In the genomic region with DNA sequence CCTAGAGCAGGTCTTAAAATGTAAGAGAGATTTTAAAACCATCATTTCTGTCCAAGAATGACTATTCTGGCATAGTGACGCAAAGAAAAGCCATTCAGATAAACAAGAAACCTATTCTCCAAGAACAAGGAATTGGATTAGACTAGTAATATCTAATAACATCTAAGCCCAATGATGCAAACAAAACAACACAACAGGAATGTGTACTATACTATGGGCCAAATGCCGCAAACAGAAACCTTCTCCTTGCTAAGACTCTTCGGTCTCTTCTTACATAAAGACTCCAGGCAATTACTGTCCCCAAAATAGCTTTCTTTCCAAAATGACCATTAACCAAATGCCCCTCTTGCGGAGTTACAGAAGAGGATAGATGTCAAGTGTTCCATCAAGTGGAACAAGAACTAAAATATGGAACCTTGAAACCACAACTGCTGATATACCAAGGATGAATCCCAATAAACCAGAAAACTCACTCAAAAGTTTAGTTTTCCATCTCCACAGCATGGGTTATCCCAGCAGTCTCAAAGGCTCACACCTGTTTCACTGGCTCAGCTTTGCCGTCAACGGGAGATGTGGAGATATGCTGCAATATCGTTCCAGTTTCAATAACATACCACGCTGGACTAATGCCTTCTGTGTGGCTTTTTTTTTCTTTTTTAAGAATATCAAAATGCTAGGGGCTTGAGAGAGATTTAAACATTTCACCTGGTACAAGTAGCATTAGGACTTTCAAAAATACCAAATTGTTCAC, we compare ENCODE assay signal across 10 cellular contexts.
DNase-seq lines count a peak whose midpoint lies in the region; ATAC-seq, FAIRE-seq and TF ChIP-seq lines count a peak whose summit lies in the region.
"Had no signal": no experiment of that assay in that cellular context is flagged by ENCODE, and none has a peak within 500 bp of the region (broad histone marks: within the 10 kb centered on the region; RNA-seq: fewer than 3 reads in every experiment).

No MANE protein-coding gene starts in this region.

- POLR2A ChIA-PET in WTC11 (lab: Charles Lee): no interaction called here

- H3K27ac ChIP-seq in dorsolateral prefrontal cortex (peak overlapping the region in 35 of 59 donors; percentile 5 to 80 (median 47)), pancreas (peak overlapping the region in 1 of 4 donors; percentile 55)

- CTCF ChIA-PET in WTC11 (lab: Charles Lee): interaction anchor here (0.9 to 1.3 kb wide), 3 partner anchors 16 to 107 kb away, joined by 3 to 4 read pairs (median 3); no protein-coding TSS in a partner anchor

- intact Hi-C loops in dorsolateral prefrontal cortex (cut with DNase I): no loop called here
- intact Hi-C loops in pancreas (cut with DNase I): no loop called here
- intact Hi-C loops in mucosa of descending colon (cut with DNase I, micrococcal nuclease): no loop called here

- H3K36me3 Mint-ChIP-seq in WTC11: 0 out of 2 replicates have a peak, but pooled peaks cover under 1% of the 10 kb centered on the region

- no peaks in the 10 kb centered on the region for H3K36me3 ChIP-seq in pancreas
- H3K36me3 ChIP-seq in mucosa of descending colon (ENCODE audit: low read depth): no peaks in the 10 kb centered on the region

- H3K27ac Mint-ChIP-seq in WTC11: no peak overlapping the region; the same call in 1 of the 2 replicates

- ATAC-seq in pancreas (peak in 3 of 4 donors; percentile 40 to 59 (median 52)), WTC11 (no peak), mucosa of descending colon (no peak)

- TF ChIP-seq CTCF in GM12865 (IDR thresholded peaks at IDR 0.05; ENCODE audit: insufficient read depth, low read depth, low read length, missing control alignments) (no peak), dorsolateral prefrontal cortex (IDR thresholded peaks at IDR 0.05 in 54 of 56, conservative IDR thresholded peaks at IDR 0.05 in 2 of 56; ENCODE audit: low read depth in 1 of 56, partially characterized antibody in 56 of 56) (no peak), pancreas (IDR thresholded peaks at IDR 0.05) (no peak), WTC11 (IDR thresholded peaks at IDR 0.05) (no peak), mucosa of descending colon (IDR thresholded peaks at IDR 0.05) (no peak)

- DNase-seq in GM12865 (ENCODE audit: low read depth): no peak
- DNase-seq in LHCN-M2 (ENCODE audit: low read depth): peak; percentile 72
- DNase-seq in dorsolateral prefrontal cortex: no peak
- no peak for DNase-seq in pancreas
- DNase-seq in foreskin melanocyte: no peak
- DNase-seq in NCI-H146 treated with DMSO at 0.1 percent for 48 hours (lab: John Stamatoyannopoulos, UW; ENCODE audit: unreplicated experiment): no peak
- no peak for DNase-seq in WTC11 (ENCODE audit: low spot score)
- no peak for DNase-seq in mucosa of descending colon
- DNase-seq: activated effector memory CD4-positive, alpha-beta T cell treated with Interleukin-2 at 50 U/mL for 16 hours; stimulated activated CD4-positive, alpha-beta T cell treated with anti-CD3 and anti-CD28 coated beads, Interleukin-4, amount 100 ng/mL, for 4 hours had no signal

- 68 to 71% methylated on average over 8 of the region's 8 CpGs for WGBS in pancreas, 2 donors

- H3K4me1 ChIP-seq in pancreas: peaks cover 22 to 51% (median 27%) of the 10 kb centered on the region in 3 donors
- peaks cover 13% of the 10 kb centered on the region for H3K4me1 ChIP-seq in mucosa of descending colon (ENCODE audit: low read depth)

- no peaks in the 10 kb centered on the region for H3K27me3 Mint-ChIP-seq in WTC11 (ENCODE audit: low read depth)

- no peaks in the 10 kb centered on the region for H3K9me3 ChIP-seq in pancreas
- no peaks in the 10 kb centered on the region for H3K9me3 ChIP-seq in mucosa of descending colon

- no peaks in the 10 kb centered on the region for H3K9me3 Mint-ChIP-seq in WTC11

- H3K27me3 ChIP-seq in dorsolateral prefrontal cortex (no peaks in the 10 kb centered on the region), pancreas (no peaks in the 10 kb centered on the region)

- FAIRE-seq in pancreas (lab: Jason Lieb, UNC): no peak

- H3K4me3 ChIP-seq in GM12865 (ENCODE audit: low read depth, low read length): peak overlapping the region; percentile 28; the same call in 1 of the 2 replicates
- no peak overlapping the region for H3K4me3 ChIP-seq in dorsolateral prefrontal cortex
- H3K4me3 ChIP-seq in pancreas: no peak overlapping the region
- no peak overlapping the region for H3K4me3 ChIP-seq in mucosa of descending colon

- peaks cover 90% of the 10 kb centered on the region for H3K4me1 Mint-ChIP-seq in WTC11

- H3K4me3 Mint-ChIP-seq in WTC11: no peak overlapping the region

TF ChIP-seq in WTC11, 78 proteins besides CTCF, POLR2A, EP300 and RAD21:
- TF ChIP-seq ELF4 (CRISPR knock-in tag; IDR thresholded peaks at IDR 0.05; ENCODE audit: low read depth) (no peak), PRRX2 (CRISPR knock-in tag; IDR thresholded peaks at IDR 0.05) (no peak), SMAD3 (CRISPR knock-in tag; IDR thresholded peaks at IDR 0.05; ENCODE audit: borderline replicate concordance) (no peak), ZNF671 (CRISPR knock-in tag; IDR thresholded peaks at IDR 0.05) (no peak), GABPB1 (CRISPR knock-in tag; IDR thresholded peaks at IDR 0.05) (no peak), KAT7 (CRISPR knock-in tag; IDR thresholded peaks at IDR 0.05; ENCODE audit: borderline replicate concordance) (no peak), FOXK1 (CRISPR knock-in tag; IDR thresholded peaks at IDR 0.05) (no peak), CREB1 (CRISPR knock-in tag; IDR thresholded peaks at IDR 0.05) (no peak), ATF1 (CRISPR knock-in tag; IDR thresholded peaks at IDR 0.05) (no peak), SOX15 (CRISPR knock-in tag; IDR thresholded peaks at IDR 0.05) (no peak), SP1 (CRISPR knock-in tag; conservative IDR thresholded peaks at IDR 0.05) (no peak), ZBTB21 (CRISPR knock-in tag; IDR thresholded peaks at IDR 0.05; ENCODE audit: borderline replicate concordance) (no peak), TEAD1 (CRISPR knock-in tag; IDR thresholded peaks at IDR 0.05) (no peak), MYBL2 (CRISPR knock-in tag; IDR thresholded peaks at IDR 0.05) (no peak), ZNF121 (CRISPR knock-in tag; IDR thresholded peaks at IDR 0.05) (no peak), HMGA2 (CRISPR knock-in tag; IDR thresholded peaks at IDR 0.05) (no peak)
- TF ChIP-seq, protein P1, sequence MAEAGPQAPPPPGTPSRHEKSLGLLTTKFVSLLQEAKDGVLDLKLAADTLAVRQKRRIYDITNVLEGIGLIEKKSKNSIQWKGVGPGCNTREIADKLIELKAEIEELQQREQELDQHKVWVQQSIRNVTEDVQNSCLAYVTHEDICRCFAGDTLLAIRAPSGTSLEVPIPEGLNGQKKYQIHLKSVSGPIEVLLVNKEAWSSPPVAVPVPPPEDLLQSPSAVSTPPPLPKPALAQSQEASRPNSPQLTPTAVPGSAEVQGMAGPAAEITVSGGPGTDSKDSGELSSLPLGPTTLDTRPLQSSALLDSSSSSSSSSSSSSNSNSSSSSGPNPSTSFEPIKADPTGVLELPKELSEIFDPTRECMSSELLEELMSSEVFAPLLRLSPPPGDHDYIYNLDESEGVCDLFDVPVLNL (CRISPR knock-in tag; IDR thresholded peaks at IDR 0.05; ENCODE audit: borderline replicate concordance, low read depth): no peak
- TF ChIP-seq, protein P2, sequence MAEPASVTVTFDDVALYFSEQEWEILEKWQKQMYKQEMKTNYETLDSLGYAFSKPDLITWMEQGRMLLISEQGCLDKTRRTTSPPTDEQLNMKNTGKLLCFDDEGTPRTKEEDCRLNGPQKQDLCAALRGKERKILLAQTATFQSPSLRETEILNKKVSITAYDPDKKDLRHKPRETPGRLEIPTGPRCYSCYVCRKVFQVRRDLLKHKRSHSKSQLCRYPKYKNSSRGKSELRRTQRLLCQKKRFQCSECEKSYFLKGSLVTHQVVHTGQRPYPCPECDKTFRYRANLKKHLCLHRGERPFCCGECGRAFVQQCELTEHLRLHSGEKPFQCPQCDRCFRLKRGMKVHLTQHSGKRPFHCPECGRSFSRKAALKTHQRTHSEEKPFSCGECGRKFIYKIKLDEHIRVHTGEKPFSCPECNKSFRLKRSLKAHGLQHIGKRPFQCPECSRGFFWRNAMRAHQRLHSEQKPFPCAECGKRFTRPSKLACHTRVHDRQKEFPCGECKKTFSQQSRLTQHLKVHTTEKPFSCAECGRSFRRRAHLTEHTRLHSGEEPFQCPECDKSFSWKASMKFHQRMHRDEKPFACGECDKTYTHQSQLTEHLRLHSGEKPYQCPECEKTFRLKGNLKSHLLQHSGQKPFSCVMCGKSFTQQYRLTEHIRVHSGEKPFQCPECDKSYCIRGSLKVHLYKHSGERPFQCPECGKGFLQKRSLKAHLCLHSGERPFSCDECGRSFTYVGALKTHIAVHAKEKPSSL (CRISPR knock-in tag; conservative IDR thresholded peaks at IDR 0.05): no peak

Comparison
In these comparisons a context has a peak if more than half of its experiments do, and no peak if none do; other contexts are left out.
1. ATAC-seq: peak in pancreas (3 of 4); none in WTC11 (single experiment) and mucosa of descending colon (single experiment).